19 cellular contexts compared by ENCODE assay signal in genomic region chr5:157204765-157205164, GRCh38. TPM values are rescaled to one million over a fixed set of nuclear protein-coding genes. Genes with fewer than 3 reads are reported as not detected.
DNase-seq lines count a peak whose midpoint lies in the region; ATAC-seq, FAIRE-seq and TF ChIP-seq lines count a peak whose summit lies in the region.
"Had no signal": no experiment of that assay in that cellular context is flagged by ENCODE, and none has a peak within 500 bp of the region (broad histone marks: within the 10 kb centered on the region; RNA-seq: fewer than 3 reads in every experiment).

No MANE protein-coding gene starts in this region.

- TF ChIP-seq EP300 in GM12878 (IDR thresholded peaks at IDR 0.05; ENCODE audit: borderline replicate concordance in 1 of 2, control insufficient read depth in 1 of 2, low read depth in 2 of 2, low read length in 2 of 2), result no peak

- no peaks in the 10 kb centered on the region for H3F3A ChIP-seq in DOHH2 (ENCODE audit: control insufficient read depth, insufficient read depth)

- TF ChIP-seq RAD21 in GM12878 (IDR thresholded peaks at IDR 0.05; ENCODE audit: insufficient read depth, low read depth, low read length), result no peak

- SMC1A ChIA-PET in GM12878 (lab: Charles Lee; ENCODE audit: uncharacterized antibody, unreplicated experiment), result interaction anchor here (0.6 to 1.9 kb wide), 10 partner anchors 9 to 123 kb away, joined by 3 to 11 read pairs (median 4); no protein-coding TSS in a partner anchor

- ATAC-seq in GM12878 (no peak; the same call in 2 of the 3 replicates), left ventricle myocardium superior (no peak), GM18517 (IDR thresholded peaks at IDR 0.05; ENCODE audit: unreplicated experiment) (no peak)
- ATAC-seq: lower lobe of right lung, Panc1 had no signal

- H3K9ac ChIP-seq in BLaER1 (no peak overlapping the region), GM12878 (ENCODE audit: control insufficient read depth, insufficient read depth, low read length) (no peak overlapping the region)

- H4K20me1 ChIP-seq in BLaER1, result no peaks in the 10 kb centered on the region
- no peaks in the 10 kb centered on the region for H4K20me1 ChIP-seq in DOHH2 (ENCODE audit: control insufficient read depth, insufficient read depth, low read depth, low read length)
- no peaks in the 10 kb centered on the region; the same call in 1 of the 2 replicates for H4K20me1 ChIP-seq in GM12878 (ENCODE audit: control insufficient read depth, insufficient read depth)
- H4K20me1 ChIP-seq: BLaER1 treated with 17β-estradiol and CSF1 and Interleukin-3, amounts not matched to agents 10 nM and 100 nM had no signal

- H3K4me1 ChIP-seq in BLaER1, result peaks cover 15% of the 10 kb centered on the region
- peaks cover 17% of the 10 kb centered on the region for H3K4me1 ChIP-seq in DOHH2 (ENCODE audit: control insufficient read depth, low read length)
- no peaks in the 10 kb centered on the region for H3K4me1 ChIP-seq in GM12878 (ENCODE audit: control insufficient read depth, insufficient read depth, low read length)
- H3K4me1 ChIP-seq: lower lobe of right lung, uterus had no signal

- no peaks in the 10 kb centered on the region for H3K27me3 ChIP-seq in BLaER1
- H3K27me3 ChIP-seq in DOHH2 (ENCODE audit: control insufficient read depth, low read length), result no peaks in the 10 kb centered on the region
- no peaks in the 10 kb centered on the region for H3K27me3 ChIP-seq in GM12878 (replicated peaks in 1 of 2; ENCODE audit: control insufficient read depth in 2 of 2, insufficient read depth in 2 of 2, low read length in 1 of 2)
- H3K27me3 ChIP-seq in WERI-Rb-1 (ENCODE audit: insufficient read depth, low read depth, severe bottlenecking), result no peaks in the 10 kb centered on the region
- H3K27me3 ChIP-seq: BLaER1 treated with 17β-estradiol and CSF1 and Interleukin-3, amounts not matched to agents 10 nM and 100 nM; uterus had no signal

- whole genome bisulfite sequencing in GM12878 (ENCODE audit: insufficient coverage, insufficient replicate concordance, low lambda C conversion rate, missing lambda C conversion rate), result 26% methylated on average over 4 of the region's 4 CpGs

- no peak for TF ChIP-seq POLR2A in GM12878 (IDR thresholded peaks at IDR 0.05; ENCODE audit: low read depth, low read length)

- no peak overlapping the region for H3K4me3 ChIP-seq in BLaER1
- H3K4me3 ChIP-seq in DOHH2 (ENCODE audit: low read length), result peak overlapping the region; percentile 10
- H3K4me3 ChIP-seq in GM12878, result no peak overlapping the region
- H3K4me3 ChIP-seq in WERI-Rb-1 (ENCODE audit: low read depth, low read length), result no peak overlapping the region
- H3K4me3 ChIP-seq: BLaER1 treated with 17β-estradiol and CSF1 and Interleukin-3, amounts not matched to agents 10 nM and 100 nM; lower lobe of right lung; uterus had no signal

- RAD21 ChIA-PET in GM12878 (lab: Charles Lee; ENCODE audit: unreplicated experiment), result interaction anchor here (1.1 to 1.5 kb wide), 3 partner anchors 33 to 57 kb away, joined by 3 to 4 read pairs (median 3); no protein-coding TSS in a partner anchor

- intact Hi-C loops in GM12878 (cut with micrococcal nuclease; ENCODE audit: unreplicated experiment) (no loop called here), left ventricle myocardium superior (cut with micrococcal nuclease) (no loop called here)

- TF ChIP-seq CTCF in DOHH2 (IDR thresholded peaks at IDR 0.05; ENCODE audit: low read depth, low read length, poor library complexity, severe bottlenecking), result no peak
- TF ChIP-seq CTCF in GM12878 (IDR thresholded peaks at IDR 0.05 in 2 of 3, conservative IDR thresholded peaks at IDR 0.05 in 1 of 3; ENCODE audit: control insufficient read depth in 2 of 3, extremely low read depth in 1 of 3, insufficient read depth in 1 of 3, low read depth in 3 of 3, low read length in 3 of 3), result no peak
- no peak for TF ChIP-seq CTCF in WERI-Rb-1 (IDR thresholded peaks at IDR 0.05; ENCODE audit: low read depth, low read length)

- POLR2A ChIA-PET in GM12878 (lab: Charles Lee), result interaction anchor here (1.3 kb wide), 1 partner anchor 46 kb away, joined by 3 read pairs; no protein-coding TSS in a partner anchor

- in situ Hi-C loops in GM12878 (cut with MboI), result no loop called here

- no peak for FAIRE-seq in GM12878 (lab: Jason Lieb, UNC)
- FAIRE-seq: GM12891 had no signal

- no TSS peak for BruUV-seq in GM12878 (replicated peaks; lab: Mats Ljungman, UMichigan)

- H3K79me2 ChIP-seq in DOHH2 (ENCODE audit: control insufficient read depth, low read length) (no peaks in the 10 kb centered on the region), GM12878 (ENCODE audit: control insufficient read depth, insufficient read depth, low read length) (no peaks in the 10 kb centered on the region)

- H3K9me2 ChIP-seq in DOHH2 (replicated peaks; ENCODE audit: control insufficient read depth, low read length), result no peaks in the 10 kb centered on the region

- no peaks in the 10 kb centered on the region for H3K36me3 ChIP-seq in BLaER1
- no peaks in the 10 kb centered on the region for H3K36me3 ChIP-seq in DOHH2 (ENCODE audit: control insufficient read depth, low read length)
- H3K36me3 ChIP-seq in GM12878 (ENCODE audit: control insufficient read depth in 2 of 2, insufficient read depth in 2 of 2, low read length in 1 of 2), result no peaks in the 10 kb centered on the region
- no peaks in the 10 kb centered on the region for H3K36me3 ChIP-seq in WERI-Rb-1
- H3K36me3 ChIP-seq: BLaER1 treated with 17β-estradiol and CSF1 and Interleukin-3, amounts not matched to agents 10 nM and 100 nM; lower lobe of right lung; uterus had no signal

- H3K27ac ChIP-seq in BLaER1 (no peak overlapping the region), DOHH2 (ENCODE audit: low read depth, low read length) (no peak overlapping the region), GM12878 (ENCODE audit: control insufficient read depth, insufficient read depth) (no peak overlapping the region), WERI-Rb-1 (no peak overlapping the region)
- H3K27ac ChIP-seq: lower lobe of right lung, uterus had no signal

- CTCF ChIA-PET in GM12878 (lab: Yijun Ruan, JAX), result interaction anchor here (0.7 to 2.5 kb wide), 4 partner anchors 9 to 56 kb away, joined by 3 to 10 read pairs (median 4); no protein-coding TSS in a partner anchor

- peaks cover 30% of the 10 kb centered on the region for H3K9me3 ChIP-seq in BLaER1
- peaks cover 6% of the 10 kb centered on the region; the same call in 1 of the 2 replicates for H3K9me3 ChIP-seq in DOHH2 (ENCODE audit: control insufficient read depth, insufficient read depth, low read length)
- no peaks in the 10 kb centered on the region; the same call in 2 of the 3 replicates for H3K9me3 ChIP-seq in GM12878 (replicated peaks; ENCODE audit: control insufficient read depth, insufficient read depth, low read length)
- no peaks in the 10 kb centered on the region for H3K9me3 ChIP-seq in WERI-Rb-1 (ENCODE audit: severe bottlenecking)
- H3K9me3 ChIP-seq: uterus had no signal

- DNase-seq in SKM-1 treated with dmso at 0.1 percent for 144 hours (lab: John Stamatoyannopoulos, UW; ENCODE audit: unreplicated experiment), result peak; percentile 53
- no peak for DNase-seq in GM12878 (ENCODE audit: low read depth, low spot score)
- no peak for DNase-seq in left ventricle myocardium superior
- DNase-seq in activated gamma-delta T cell (lab: John Stamatoyannopoulos, UW), result no peak
- DNase-seq in WERI-Rb-1, result no peak
- DNase-seq: activated CD8-positive, alpha-beta memory T cell treated with anti-CD3 and anti-CD28 coated beads, Interleukin-2, amount 50 U/mL, for 4 hours; EL; lower lobe of right lung; NCI-H1105; retina; uterus had no signal

- H2AFZ ChIP-seq in GM12878 (ENCODE audit: control insufficient read depth, low read depth, low read length), result peak overlapping the region; percentile 54

- H3K4me2 ChIP-seq in BLaER1, result peak overlapping the region; percentile 1; the same call in 1 of the 2 replicates
- H3K4me2 ChIP-seq in DOHH2 (ENCODE audit: low read length), result peak overlapping the region; percentile 28
- H3K4me2 ChIP-seq in GM12878 (ENCODE audit: control insufficient read depth, insufficient read depth), result no peak overlapping the region

TF ChIP-seq in GM12878, 131 proteins besides CTCF, POLR2A, EP300 and RAD21 (continues in another document):
- TF ChIP-seq CBX5 (IDR thresholded peaks at IDR 0.05; ENCODE audit: low read depth), result no peak

RNA-seq across cellular contexts. Expression of gene ITK, which starts 24.1 kb away (rescaled TPM):
- total RNA-seq in GM12878 (2013; cell fraction: nucleolus; rRNA removed), result 0.73 and 0.78 TPM in 2 replicates
- 1.1 and 2.4 TPM in 2 replicates for total RNA-seq in GM12878 (2014; rRNA removed)
- 1.7 and 2.3 TPM in 2 replicates for total RNA-seq in GM12878 (2014; rRNA removed; fragmentation: Illumina TruSeq; extraction: Trizol)
- total RNA-seq in GM12878 (2021), result 0.80 and 1.4 TPM in 2 replicates
- 0.08 TPM for polyA plus RNA-seq in GM12878 (2011; ENCODE audit: low read depth)
- polyA plus RNA-seq in GM12878 (2011; rRNA removed), result 0.05 and 0.17 TPM in 2 replicates
- polyA plus RNA-seq in GM12878 (2011; cell fraction: cytosol; rRNA removed), result 0.07 TPM in 2 replicates
- polyA plus RNA-seq in GM12878 (2011; cell fraction: nucleus; rRNA removed), result 0.12 and 0.13 TPM in 2 replicates
- 0.19 and 0.52 TPM in 2 replicates for polyA plus RNA-seq in GM12878 (2012)
- polyA plus RNA-seq in GM12878 (2014; fragmentation: Illumina TruSeq; extraction: Trizol), result 1.4 and 1.5 TPM in 2 replicates
- polyA plus RNA-seq in GM12878 (2014; fragmentation: Nextera tagmentation; extraction: Ambion mirVana), result under 1 TPM; 0.60 to 0.66 TPM
- polyA plus RNA-seq in GM12878 (2014; rRNA removed), result 0.57 and 0.91 TPM in 2 replicates
- polyA plus RNA-seq in GM12878 (2016; fragmentation: Nextera tagmentation; extraction: Ambion mirVana), result under 1 TPM; 0.17 to 0.73 TPM
- 0.22 and 0.31 TPM in 2 replicates for polyA minus RNA-seq in GM12878 (2011; rRNA and poly(A)+ RNA removed)
- not detected in 2 replicates for polyA minus RNA-seq in GM12878 (2011; cell fraction: cytosol; rRNA and poly(A)+ RNA removed)
- polyA minus RNA-seq in GM12878 (2011; cell fraction: nucleus; rRNA and poly(A)+ RNA removed), result 0.12 and 0.48 TPM in 2 replicates
- total RNA-seq in left ventricle myocardium superior, result 0.99 TPM
- total RNA-seq: HT-29, neural crest cell had no signal

RNA-seq across cellular contexts. Expression of gene GARIN3, which starts 38.7 kb away (rescaled TPM):
- not detected in 2 replicates for total RNA-seq in GM12878 (2013; cell fraction: nucleolus; rRNA removed)
- not detected in 2 replicates for total RNA-seq in GM12878 (2014; rRNA removed)
- not detected in 2 replicates for total RNA-seq in GM12878 (2014; rRNA removed; fragmentation: Illumina TruSeq; extraction: Trizol)
- total RNA-seq in GM12878 (2021), result not detected in 2 replicates
- not detected for polyA plus RNA-seq in GM12878 (2011; ENCODE audit: low read depth)
- polyA plus RNA-seq in GM12878 (2011; rRNA removed), result not detected in 2 replicates
- not detected in 2 replicates for polyA plus RNA-seq in GM12878 (2011; cell fraction: cytosol; rRNA removed)
- polyA plus RNA-seq in GM12878 (2011; cell fraction: nucleus; rRNA removed), result not detected in 2 replicates
- polyA plus RNA-seq in GM12878 (2012), result not detected in 2 replicates
- polyA plus RNA-seq in GM12878 (2014; fragmentation: Illumina TruSeq; extraction: Trizol), result not detected in 2 replicates
- not detected for polyA plus RNA-seq in GM12878 (2014; fragmentation: Nextera tagmentation; extraction: Ambion mirVana)
- polyA plus RNA-seq in GM12878 (2014; rRNA removed), result not detected in 2 replicates
- under 1 TPM in 1 of 2 experiments, not detected in 1; 0.15 TPM for polyA plus RNA-seq in GM12878 (2016; fragmentation: Nextera tagmentation; extraction: Ambion mirVana)
- not detected in 2 replicates for polyA minus RNA-seq in GM12878 (2011; rRNA and poly(A)+ RNA removed)
- not detected in 2 replicates for polyA minus RNA-seq in GM12878 (2011; cell fraction: cytosol; rRNA and poly(A)+ RNA removed)
- polyA minus RNA-seq in GM12878 (2011; cell fraction: nucleus; rRNA and poly(A)+ RNA removed), result not detected in 2 replicates
- total RNA-seq in left ventricle myocardium superior, result not detected
- total RNA-seq: HT-29, lower lobe of right lung, neural crest cell, uterus had no signal
